ENCODE assay signal across 12 cellular contexts in genomic region chr10:104416-104815, GRCh38. TPM values are rescaled to one million over a fixed set of nuclear protein-coding genes. Genes with fewer than 3 reads are reported as not detected.
"Had no signal": no experiment of that assay in that cellular context is flagged by ENCODE, and none has a peak within 500 bp of the region (broad histone marks: within the 10 kb centered on the region; RNA-seq: fewer than 3 reads in every experiment).

No MANE protein-coding gene starts in this region.

- H3K27ac Mint-ChIP-seq: GM23338, H9, HFFc6 had no signal

- H3K27ac ChIP-seq: GM23248 had no signal

- ATAC-seq: GM23338, HCT116 had no signal

- H3K9ac ChIP-seq: GM23248 had no signal

- H3K9me3 Mint-ChIP-seq: HFFc6 had no signal

- H3K4me3 ChIP-seq: GM23248, GM23338, HAP-1 had no signal

- H3K4me2 ChIP-seq: GM23338 had no signal

- H3K4me1 Mint-ChIP-seq: GM23338, H9 had no signal

- H3K36me3 ChIP-seq: HAP-1 had no signal

- FAIRE-seq: H1, H54 had no signal

- H2AFZ ChIP-seq: GM23248, GM23338 had no signal

- H3K4me1 ChIP-seq: HAP-1 had no signal

- H3K9me3 ChIP-seq: HAP-1 had no signal

- H3K4me3 Mint-ChIP-seq: GM23338, H9, HFFc6 had no signal

- DNase-seq: GM23248, GOT3, H7, HCEC 1CT, HFFc6 had no signal

RNA-seq across cellular contexts. Expression of gene TUBB8, which starts 55.3 kb away (rescaled TPM):
- total RNA-seq: GM23248, H4, HFFc6 had no signal
- polyA plus RNA-seq: GM23248 had no signal
